10 cellular contexts compared by ENCODE assay signal in the genomic region with DNA sequence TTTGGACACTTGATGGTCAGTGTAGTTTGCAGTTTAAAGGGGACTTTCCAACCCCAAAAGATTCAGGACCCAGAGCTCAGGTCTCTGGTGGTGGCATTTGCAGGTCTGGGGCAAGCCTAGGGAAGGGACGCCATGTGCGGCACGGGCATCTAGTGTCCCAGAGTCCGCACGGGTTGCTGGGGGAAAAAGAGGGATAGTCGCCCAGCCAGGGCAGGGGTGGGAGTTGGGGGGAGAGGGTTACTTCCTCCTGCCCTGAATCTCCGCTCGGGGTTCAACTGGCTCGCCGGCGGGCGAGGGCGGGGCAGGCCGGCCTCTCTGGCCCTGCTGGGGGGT. TPM values are rescaled to one million over a fixed set of nuclear protein-coding genes. Genes with fewer than 3 reads are reported as not detected.
DNase-seq lines count a peak whose midpoint lies in the region; ATAC-seq and TF ChIP-seq lines count a peak whose summit lies in the region.
"Had no signal": no experiment of that assay in that cellular context is flagged by ENCODE, and none has a peak within 500 bp of the region (broad histone marks: within the 10 kb centered on the region; RNA-seq: fewer than 3 reads in every experiment).

No MANE protein-coding gene starts in this region.

- peaks cover 19% of the 10 kb centered on the region for H3K4me1 Mint-ChIP-seq in activated CD4-positive, alpha-beta T cell treated with anti-CD3 and anti-CD28 coated beads, Interleukin-2, amount 10 ng/mL, durations not matched to agents 24 days and 14 days
- peaks cover 4% of the 10 kb centered on the region for H3K4me1 Mint-ChIP-seq in activated naive CD8-positive, alpha-beta T cell (ENCODE audit: low read depth)

- peaks cover 52% of the 10 kb centered on the region for H3K27me3 Mint-ChIP-seq in activated CD4-positive, alpha-beta T cell treated with anti-CD3 and anti-CD28 coated beads, Interleukin-2, amount 10 ng/mL, durations not matched to agents 24 days and 14 days
- peaks cover 30% of the 10 kb centered on the region for H3K27me3 Mint-ChIP-seq in activated naive CD8-positive, alpha-beta T cell

- no peak for TF ChIP-seq CTCF in spleen (IDR thresholded peaks at IDR 0.05 in 8 of 11, conservative IDR thresholded peaks at IDR 0.05 in 3 of 11)

- H3K9me3 Mint-ChIP-seq in activated CD4-positive, alpha-beta T cell treated with anti-CD3 and anti-CD28 coated beads, Interleukin-2, amount 10 ng/mL, durations not matched to agents 24 days and 14 days = no peaks in the 10 kb centered on the region
- H3K9me3 Mint-ChIP-seq in activated naive CD8-positive, alpha-beta T cell (ENCODE audit: low read depth) = no peaks in the 10 kb centered on the region

- H3K27ac Mint-ChIP-seq in activated CD4-positive, alpha-beta T cell treated with anti-CD3 and anti-CD28 coated beads, Interleukin-2, amount 10 ng/mL, durations not matched to agents 24 days and 14 days = no peak overlapping the region
- no peak overlapping the region for H3K27ac Mint-ChIP-seq in activated naive CD8-positive, alpha-beta T cell

- no peak overlapping the region for H3K27ac ChIP-seq in spleen

- no peak for TF ChIP-seq POLR2A in spleen (IDR thresholded peaks at IDR 0.05)

- peaks cover 8 to 57% (median 26%) of the 10 kb centered on the region in 7 donors for H3K27me3 ChIP-seq in spleen (replicated peaks in 1 of 7)

- intact Hi-C loops in activated CD4-positive, alpha-beta T cell treated with anti-CD3 and anti-CD28 coated beads, Interleukin-2, amount 10 ng/mL, durations not matched to agents 24 days and 14 days (cut with micrococcal nuclease) = no loop called here
- intact Hi-C loops in spleen (cut with DNase I; ENCODE audit: low total_unique reads) = no loop called here

- H3K4me1 ChIP-seq in spleen = peaks cover 7 to 16% (median 13%) of the 10 kb centered on the region in 6 donors

- H3K4me3 ChIP-seq in spleen = peak overlapping the region in 6 of 8 donors; percentile 20 to 65 (median 35)

- H3K36me3 ChIP-seq in spleen = no peaks in the 10 kb centered on the region

- no peaks in the 10 kb centered on the region for H3K9me3 ChIP-seq in spleen

- no peaks in the 10 kb centered on the region for H3K36me3 Mint-ChIP-seq in activated CD4-positive, alpha-beta T cell treated with anti-CD3 and anti-CD28 coated beads, Interleukin-2, amount 10 ng/mL, durations not matched to agents 24 days and 14 days (ENCODE audit: low read depth)
- H3K36me3 Mint-ChIP-seq in activated naive CD8-positive, alpha-beta T cell = no peaks in the 10 kb centered on the region

- no peak for ATAC-seq in HG02642 (IDR thresholded peaks at IDR 0.05; ENCODE audit: poor library complexity, unreplicated experiment)

- DNase-seq in activated CD4-positive, alpha-beta T cell treated with anti-CD3 and anti-CD28 coated beads, Interleukin-2, amount 10 ng/mL, durations not matched to agents 24 days and 14 days = no peak
- DNase-seq in activated CD4-positive, alpha-beta T cell treated with anti-CD3 and anti-CD28 coated beads for 4 hours = no peak
- DNase-seq in left kidney (ENCODE audit: low read depth, low spot score) (peak; percentile 43), spleen (no peak), NCI-H2081 (lab: John Stamatoyannopoulos, UW) (no peak), 8988T (no peak)
- DNase-seq: ACHN, cortex of kidney had no signal

- WGBS in spleen, 5 donors = 14 to 48% (median 25%) methylated on average over 4 to 14 of the region's 14 CpGs

- peak overlapping the region; percentile 73 for H3K4me3 Mint-ChIP-seq in activated CD4-positive, alpha-beta T cell treated with anti-CD3 and anti-CD28 coated beads, Interleukin-2, amount 10 ng/mL, durations not matched to agents 24 days and 14 days
- peak overlapping the region; percentile 80 for H3K4me3 Mint-ChIP-seq in activated naive CD8-positive, alpha-beta T cell

RNA-seq across cellular contexts. Expression of a gene that starts 0.2 kb away (rescaled TPM):
- 0.28 and 0.56 TPM in 2 replicates for total RNA-seq in activated CD4-positive, alpha-beta T cell treated with anti-CD3 and anti-CD28 coated beads, Interleukin-2, amount 10 ng/mL, durations not matched to agents 24 days and 14 days
- not detected for total RNA-seq in spleen
- polyA plus RNA-seq in spleen = not detected

RNA-seq across cellular contexts. Expression of a gene that starts 13.2 kb away (rescaled TPM):
- 118 and 125 TPM in 2 replicates for total RNA-seq in activated CD4-positive, alpha-beta T cell treated with anti-CD3 and anti-CD28 coated beads, Interleukin-2, amount 10 ng/mL, durations not matched to agents 24 days and 14 days
- total RNA-seq in spleen = 10 to 100 TPM; 32.4 to 51.4 (median 44.5) TPM
- 10 to 100 TPM; 29.7 to 31.0 (median 29.9) TPM for polyA plus RNA-seq in spleen

RNA-seq across cellular contexts. Expression of a gene that starts 36.3 kb away (rescaled TPM):
- 48.0 and 51.8 TPM in 2 replicates for total RNA-seq in activated CD4-positive, alpha-beta T cell treated with anti-CD3 and anti-CD28 coated beads, Interleukin-2, amount 10 ng/mL, durations not matched to agents 24 days and 14 days
- 1 to 10 TPM; 3.8 to 9.6 (median 7.3) TPM for total RNA-seq in spleen
- 1 to 10 TPM; 1.0 to 1.5 (median 1.1) TPM for polyA plus RNA-seq in spleen

RNA-seq across cellular contexts. Expression of a gene that starts 42.6 kb away (rescaled TPM):
- 0.37 TPM in 1 of 2 replicates, not detected in the other for total RNA-seq in activated CD4-positive, alpha-beta T cell treated with anti-CD3 and anti-CD28 coated beads, Interleukin-2, amount 10 ng/mL, durations not matched to agents 24 days and 14 days
- total RNA-seq in spleen = under 1 TPM in 1 of 7 donors, not detected in 6; 0.41 TPM
- polyA plus RNA-seq in spleen = under 1 TPM in 1 of 3 donors, not detected in 2; 0.04 TPM
